Comparison of ENCODE assay signal across 26 cellular contexts in genomic region chr2:162482463-162482862, GRCh38.
"Had no signal": no experiment of that assay in that cellular context is flagged by ENCODE, and none has a peak within 500 bp of the region (broad histone marks: within the 10 kb centered on the region; RNA-seq: fewer than 3 reads in every experiment).

No MANE protein-coding gene starts in this region.

- H3K36me3 ChIP-seq: stomach, suprapubic skin, thoracic aorta, thyroid gland, tibial artery, tibial nerve, transverse colon, upper lobe of left lung, upper lobe of right lung, uterus, vagina had no signal

- DNase-seq: stimulated activated CD4-positive, alpha-beta T cell treated with anti-CD3 and anti-CD28 coated beads, Interleukin-2, amount 100 ng/mL, for 48 hours; stimulated activated CD4-positive, alpha-beta T cell treated with anti-CD3 and anti-CD28 coated beads, Interleukin-4, amount 100 ng/mL, for 1 hour; stimulated activated CD4-positive, alpha-beta T cell treated with anti-CD3 and anti-CD28 coated beads, Interleukin-4, amount 100 ng/mL, for 24 hours; stimulated activated CD4-positive, alpha-beta T cell treated with anti-CD3 and anti-CD28 coated beads, Interleukin-4, amount 100 ng/mL, for 4 hours; stimulated activated CD8-positive, alpha-beta memory T cell treated with anti-CD3 and anti-CD28 coated beads, Interleukin-4, amount 100 ng/mL, for 48 hours; stimulated activated naive B cell treated with anti-CD40 and anti-IgM and Interleukin-4, amounts not matched to agents 10 μg/mL and 1 μg/mL and 100 μg/mL, for 72 hours; stimulated activated naive CD4-positive, alpha-beta T cell; stimulated activated naive CD4-positive, alpha-beta T cell treated with Interleukin-2 at 50 U/mL for 16 hours; stimulated activated naive CD8-positive, alpha-beta T cell treated with anti-CD3 and anti-CD28 coated beads, Interleukin-15, amount 100 ng/mL, for 72 hours; stimulated activated naive CD8-positive, alpha-beta T cell treated with anti-CD3 and anti-CD28 coated beads, Interleukin-15, Interleukin-2, amounts not matched to agents 100 U/mL and 50 U/mL, for 24 hours; stomach; substantia nigra; testis; thyroid gland; tibial artery; transverse colon; trophoblast cell; upper lobe of left lung; upper lobe of right lung; uterus had no signal

- H3K27ac ChIP-seq: stomach, suprapubic skin, testis, thoracic aorta, thyroid gland, tibial artery, tibial nerve, transverse colon, upper lobe of left lung, upper lobe of right lung, uterus, vagina had no signal

- H3K4me1 ChIP-seq: stomach, suprapubic skin, testis, thyroid gland, tibial nerve, transverse colon, upper lobe of left lung, upper lobe of right lung, uterus, vagina had no signal

- H3K9me3 ChIP-seq: stomach, suprapubic skin, testis, thoracic aorta, thyroid gland, tibial artery, tibial nerve, transverse colon, upper lobe of left lung, upper lobe of right lung, uterus, vagina had no signal

- H3K27me3 ChIP-seq: stomach, suprapubic skin, testis, thyroid gland, tibial artery, tibial nerve, transverse colon, upper lobe of left lung, upper lobe of right lung, uterus, vagina had no signal

- H3K4me3 ChIP-seq: stomach, suprapubic skin, testis, thoracic aorta, thyroid gland, tibial artery, tibial nerve, transverse colon, upper lobe of left lung, upper lobe of right lung, uterus, vagina had no signal

- ATAC-seq: stimulated activated effector memory CD8-positive, alpha-beta T cell treated with anti-CD3 and anti-CD28 coated beads, Interleukin-12 subunit alpha, Interleukin-12 subunit beta, amount 100 ng/mL, for 72 hours; stimulated activated memory B cell treated with anti-CD40 and anti-IgM and Interleukin-4, amounts not matched to agents 10 μg/mL and 1 μg/mL and 100 μg/mL, for 72 hours; stimulated activated naive B cell treated with anti-CD40 and anti-IgM and Interleukin-4, amounts not matched to agents 10 μg/mL and 1 μg/mL and 100 μg/mL, for 72 hours; stimulated activated naive CD8-positive, alpha-beta T cell treated with anti-CD3 and anti-CD28 coated beads, Interleukin-15, amount 100 ng/mL, for 72 hours; stimulated activated naive CD8-positive, alpha-beta T cell treated with anti-CD3 and anti-CD28 coated beads, Interleukin-15, Interleukin-2, amounts not matched to agents 100 U/mL and 50 U/mL, for 24 hours; upper lobe of right lung had no signal
